ENCODE assay signal across 1 cellular context in genomic region chr7:138208864-138209263, GRCh38.
TF ChIP-seq lines count a peak whose summit lies in the region.

No MANE protein-coding gene starts in this region.

TF ChIP-seq in GM23338, 12 proteins besides CTCF, POLR2A, EP300 and RAD21 (continued from another document):
- TF ChIP-seq ZNF462 (CRISPR knock-in tag; IDR thresholded peaks at IDR 0.05) (no peak), ZNF114 (CRISPR knock-in tag; IDR thresholded peaks at IDR 0.05) (no peak), JUNB (IDR thresholded peaks at IDR 0.05; ENCODE audit: unreplicated experiment) (no peak), NANOG (IDR thresholded peaks at IDR 0.05; ENCODE audit: borderline replicate concordance) (no peak), POLR2AphosphoS5 (IDR thresholded peaks at IDR 0.05; ENCODE audit: low read depth) (no peak), EZH2 (IDR thresholded peaks at IDR 0.05; ENCODE audit: low read depth, unreplicated experiment) (no peak), ETS1 (IDR thresholded peaks at IDR 0.05) (no peak), REST (IDR thresholded peaks at IDR 0.05; ENCODE audit: unreplicated experiment) (no peak), ZNF331 (CRISPR knock-in tag; IDR thresholded peaks at IDR 0.05; ENCODE audit: low read depth) (no peak), EZH2phosphoT487 (IDR thresholded peaks at IDR 0.05; ENCODE audit: unreplicated experiment) (no peak), STAT1 (IDR thresholded peaks at IDR 0.05; ENCODE audit: unreplicated experiment) (no peak)
